In genomic region chr2:171652411-171652775, GRCh38 we compare ENCODE assay signal across 11 cellular contexts. TPM values are rescaled to one million over a fixed set of nuclear protein-coding genes. Genes with fewer than 3 reads are reported as not detected.
DNase-seq lines count a peak whose midpoint lies in the region; ATAC-seq and TF ChIP-seq lines count a peak whose summit lies in the region.
"Had no signal": no experiment of that assay in that cellular context is flagged by ENCODE, and none has a peak within 500 bp of the region (broad histone marks: within the 10 kb centered on the region; RNA-seq: fewer than 3 reads in every experiment).

No MANE protein-coding gene starts in this region.

- no peak overlapping the region for H3K9ac ChIP-seq in OCI-LY3 (ENCODE audit: low read length)

- no peaks in the 10 kb centered on the region for H3K79me2 ChIP-seq in OCI-LY3 (ENCODE audit: low read length)
- no peaks in the 10 kb centered on the region for H3K79me2 ChIP-seq in osteoblast (ENCODE audit: insufficient read depth, low read length)

- H3K4me3 ChIP-seq in OCI-LY3 (ENCODE audit: low read length) (no peak overlapping the region), osteoblast (ENCODE audit: insufficient read depth, low read length) (no peak overlapping the region), H7 (ENCODE audit: insufficient read depth, low read depth, low read length) (no peak overlapping the region)
- H3K4me3 ChIP-seq: cardiac muscle cell, SJSA1 had no signal

- peak overlapping the region; percentile 25 for H3K4me2 ChIP-seq in OCI-LY3 (ENCODE audit: low read length)
- peak overlapping the region; percentile 3 for H3K4me2 ChIP-seq in osteoblast (ENCODE audit: insufficient read depth, low read length)

- ATAC-seq in GM18909 (IDR thresholded peaks at IDR 0.05; ENCODE audit: poor library complexity, unreplicated experiment) (peak; percentile 82), HG02610 (IDR thresholded peaks at IDR 0.05; ENCODE audit: unreplicated experiment) (peak; percentile 98), HG03108 (IDR thresholded peaks at IDR 0.05; ENCODE audit: unreplicated experiment) (no peak)

- DNase-seq in osteoblast (ENCODE audit: insufficient read length, low spot score, missing footprints) = peak; percentile 87
- DNase-seq in type B pancreatic cell (ENCODE audit: extremely low spot score, unreplicated experiment) = no peak
- DNase-seq in H7 = no peak
- DNase-seq: HCEC 1CT had no signal

- no peaks in the 10 kb centered on the region for H3K36me3 ChIP-seq in OCI-LY3 (replicated peaks; ENCODE audit: low read depth, low read length)
- H3K36me3 ChIP-seq in osteoblast (ENCODE audit: insufficient read depth, low read length) = no peaks in the 10 kb centered on the region
- H3K36me3 ChIP-seq in H7 (replicated peaks; ENCODE audit: control insufficient read depth, insufficient read depth, low read length) = no peaks in the 10 kb centered on the region
- H3K36me3 ChIP-seq: cardiac muscle cell, SJSA1 had no signal

- H3K4me3 Mint-ChIP-seq in type B pancreatic cell = no peak overlapping the region
- H3K4me3 Mint-ChIP-seq: nephron had no signal

- no peak overlapping the region for H3K27ac Mint-ChIP-seq in type B pancreatic cell
- H3K27ac Mint-ChIP-seq: nephron had no signal

- H3K9me3 ChIP-seq in OCI-LY3 (ENCODE audit: insufficient read depth, low read length) (no peaks in the 10 kb centered on the region), osteoblast (ENCODE audit: low read depth, low read length) (peaks cover 3% of the 10 kb centered on the region)
- H3K9me3 ChIP-seq: SJSA1 had no signal

- H3K4me1 ChIP-seq in OCI-LY3 (ENCODE audit: low read length) (peaks cover 24% of the 10 kb centered on the region), osteoblast (ENCODE audit: insufficient read depth, low read length) (peaks cover 6% of the 10 kb centered on the region)
- H3K4me1 ChIP-seq: SJSA1 had no signal

- peaks cover 5% of the 10 kb centered on the region for H3K9me3 Mint-ChIP-seq in type B pancreatic cell

- H3K27me3 Mint-ChIP-seq in type B pancreatic cell = peaks cover 35% of the 10 kb centered on the region

- no peaks in the 10 kb centered on the region for H3K36me3 Mint-ChIP-seq in type B pancreatic cell

- TF ChIP-seq CTCF in OCI-LY3 (IDR thresholded peaks at IDR 0.05; ENCODE audit: low read depth, low read length) (no peak), osteoblast (IDR thresholded peaks at IDR 0.05; ENCODE audit: extremely low read depth, low read depth, low read length) (no peak), type B pancreatic cell (conservative IDR thresholded peaks at IDR 0.05) (no peak)

- no peaks in the 10 kb centered on the region for H3K4me1 Mint-ChIP-seq in type B pancreatic cell (ENCODE audit: unreplicated experiment)
- H3K4me1 Mint-ChIP-seq: nephron had no signal

- no peak overlapping the region for H3K27ac ChIP-seq in OCI-LY3 (ENCODE audit: low read length)
- no peak overlapping the region for H3K27ac ChIP-seq in osteoblast (ENCODE audit: low read depth, low read length)
- H3K27ac ChIP-seq: cardiac muscle cell, SJSA1 had no signal

- H2AFZ ChIP-seq in OCI-LY3 (ENCODE audit: low read depth, low read length) = no peak overlapping the region
- no peak overlapping the region for H2AFZ ChIP-seq in osteoblast (ENCODE audit: low read length)

- H4K20me1 ChIP-seq in OCI-LY3 (ENCODE audit: insufficient read depth, low read length) = no peaks in the 10 kb centered on the region
- no peaks in the 10 kb centered on the region for H4K20me1 ChIP-seq in osteoblast (ENCODE audit: insufficient read depth, low read length)

- H3K27me3 ChIP-seq in OCI-LY3 (ENCODE audit: low read depth, low read length) (no peaks in the 10 kb centered on the region), osteoblast (ENCODE audit: insufficient read depth, low read length) (no peaks in the 10 kb centered on the region), H7 (ENCODE audit: control insufficient read depth, insufficient read depth, low read length) (no peaks in the 10 kb centered on the region)
- H3K27me3 ChIP-seq: cardiac muscle cell had no signal

RNA-seq across cellular contexts. Expression of gene DYNC1I2, which starts 34.9 kb away (rescaled TPM):
- total RNA-seq in osteoblast (109 and 110 TPM in 2 replicates), type B pancreatic cell (ENCODE audit: low replicate concordance) (97.3 and 115 TPM in 2 replicates)
- 80.2 and 89.3 TPM in 2 replicates for total RNA-seq in H7 (2014; rRNA removed; shearing (Covaris generic))
